In genomic region chr11:44030276-44030932, GRCh38 we compare ENCODE assay signal across 9 cellular contexts. TPM values are rescaled to one million over a fixed set of nuclear protein-coding genes. Genes with fewer than 3 reads are reported as not detected.
DNase-seq lines count a peak whose midpoint lies in the region; ATAC-seq, FAIRE-seq and TF ChIP-seq lines count a peak whose summit lies in the region.
"Had no signal": no experiment of that assay in that cellular context is flagged by ENCODE, and none has a peak within 500 bp of the region (broad histone marks: within the 10 kb centered on the region; RNA-seq: fewer than 3 reads in every experiment).

No MANE protein-coding gene starts in this region.

- H3K4me3 Mint-ChIP-seq in astrocyte (ENCODE audit: unreplicated experiment): peak overlapping the region; percentile 66

- no peak overlapping the region for H2AFZ ChIP-seq in astrocyte (ENCODE audit: low read depth, low read length)

- peaks cover 5% of the 10 kb centered on the region for H3K9me3 Mint-ChIP-seq in astrocyte (ENCODE audit: unreplicated experiment)

- H3K36me3 ChIP-seq in astrocyte (ENCODE audit: insufficient read depth, low read length) (no peaks in the 10 kb centered on the region), right atrium auricular region (no peaks in the 10 kb centered on the region)

- DNase-seq in GOT3 (lab: John Stamatoyannopoulos, UW): peak; percentile 45
- peak; percentile 89 for DNase-seq in astrocyte (ENCODE audit: low read depth)
- DNase-seq in right atrium auricular region (ENCODE audit: low spot score): peak; percentile 89
- DNase-seq in putamen (ENCODE audit: low spot score): peak; percentile 25
- no peak for DNase-seq in RKO (ENCODE audit: low spot score)
- no peak for DNase-seq in HPDE6-E6E7 (ENCODE audit: extremely low spot score)
- DNase-seq: stimulated activated CD4-positive, alpha-beta T cell treated with anti-CD3 and anti-CD28 coated beads, Interleukin-4, amount 100 ng/mL, for 4 hours had no signal

- H4K20me1 ChIP-seq in astrocyte (ENCODE audit: insufficient read depth, low read length): no peaks in the 10 kb centered on the region

- peak overlapping the region; percentile 56 for H3K27ac Mint-ChIP-seq in astrocyte (ENCODE audit: unreplicated experiment)

- H3K27me3 Mint-ChIP-seq in astrocyte (ENCODE audit: low read depth, unreplicated experiment): peaks cover 5% of the 10 kb centered on the region

- no peaks in the 10 kb centered on the region for H3K79me2 ChIP-seq in astrocyte (ENCODE audit: insufficient read depth, low read length)

- H3K4me3 ChIP-seq in astrocyte (ENCODE audit: insufficient read depth, low read depth, low read length) (no peak overlapping the region), right atrium auricular region (no peak overlapping the region)

- H3K36me3 Mint-ChIP-seq in astrocyte (ENCODE audit: low read depth, unreplicated experiment): no peaks in the 10 kb centered on the region

- H3K27me3 ChIP-seq in astrocyte (ENCODE audit: insufficient read depth, low read length): no peaks in the 10 kb centered on the region
- H3K27me3 ChIP-seq in right atrium auricular region: no peaks in the 10 kb centered on the region

- H3K27ac ChIP-seq in astrocyte (ENCODE audit: low read depth, low read length) (peak overlapping the region; percentile 60), right atrium auricular region (peak overlapping the region; percentile 79 to 81)

- TF ChIP-seq CTCF in astrocyte (IDR thresholded peaks at IDR 0.05; ENCODE audit: insufficient read depth, low read depth, low read length) (no peak), right atrium auricular region (IDR thresholded peaks at IDR 0.05) (no peak)

- H3K9me3 ChIP-seq in astrocyte (ENCODE audit: insufficient read depth, low read depth, low read length): no peaks in the 10 kb centered on the region
- H3K9me3 ChIP-seq in right atrium auricular region: peaks cover 0 to 8% of the 10 kb centered on the region in 2 donors

- ATAC-seq in GM19023 (IDR thresholded peaks at IDR 0.05; ENCODE audit: unreplicated experiment) (no peak), HG03520 (IDR thresholded peaks at IDR 0.05; ENCODE audit: unreplicated experiment) (no peak)

- peak; percentile 17 for FAIRE-seq in astrocyte (lab: Jason Lieb, UNC)

- H3K4me1 ChIP-seq in astrocyte (ENCODE audit: insufficient read depth, low read length) (peaks cover 17% of the 10 kb centered on the region), right atrium auricular region (peaks cover 0 to 37% of the 10 kb centered on the region in 2 donors)

- H3K4me2 ChIP-seq in astrocyte (ENCODE audit: low read length): peak overlapping the region; percentile 58

- H3K4me1 Mint-ChIP-seq in astrocyte (ENCODE audit: low read depth, unreplicated experiment): peaks cover 28% of the 10 kb centered on the region

- H3K9ac ChIP-seq in astrocyte (ENCODE audit: low read length): peak overlapping the region; percentile 48

RNA-seq across cellular contexts. Expression of gene ACCSL, which starts 17.4 kb away (rescaled TPM):
- total RNA-seq in astrocyte: not detected in 2 replicates
- total RNA-seq in right atrium auricular region: not detected

RNA-seq across cellular contexts. Expression of gene ACCS, which starts 35.7 kb away (rescaled TPM):
- 20.4 and 21.3 TPM in 2 replicates for total RNA-seq in astrocyte
- total RNA-seq in right atrium auricular region: 1 to 10 TPM; 2.3 to 6.1 TPM

Comparison
In these comparisons a context has a peak if more than half of its experiments do, and no peak if none do; other contexts are left out.
1. DNase-seq: peak in GOT3 (single experiment), astrocyte (single experiment), right atrium auricular region (single experiment) and putamen (single experiment); none in RKO (single experiment) and HPDE6-E6E7 (single experiment).